19 cellular contexts compared by ENCODE assay signal in the genomic region with DNA sequence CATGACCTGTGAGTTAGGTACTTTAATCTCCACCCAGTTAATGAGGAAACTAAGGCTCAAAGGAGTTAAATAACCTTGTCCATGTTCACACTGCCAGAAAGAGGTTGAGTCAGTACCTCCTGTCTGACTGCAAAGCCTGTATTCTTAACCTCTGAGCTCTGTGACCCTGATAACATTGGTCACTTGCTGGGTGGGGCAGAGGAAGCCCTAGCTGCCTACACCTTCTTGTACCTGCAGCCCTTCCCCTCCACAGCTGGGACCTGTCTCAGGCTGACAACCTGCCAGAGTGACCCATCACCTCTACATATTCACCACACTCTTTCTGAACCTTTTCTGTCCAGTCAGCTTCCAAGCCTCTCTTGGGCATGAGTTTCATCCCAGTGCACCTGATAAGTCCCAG.
DNase-seq lines count a peak whose midpoint lies in the region; ATAC-seq, FAIRE-seq and TF ChIP-seq lines count a peak whose summit lies in the region.
"Had no signal": no experiment of that assay in that cellular context is flagged by ENCODE, and none has a peak within 500 bp of the region (broad histone marks: within the 10 kb centered on the region; RNA-seq: fewer than 3 reads in every experiment).

No MANE protein-coding gene starts in this region.

- H3K4me3 Mint-ChIP-seq in Calu3 (ENCODE audit: low read depth, unreplicated experiment) = no peak overlapping the region
- H3K4me3 Mint-ChIP-seq: B cell; CD4-positive, CD25-positive, alpha-beta regulatory T cell had no signal

- no peaks in the 10 kb centered on the region for H3K27me3 Mint-ChIP-seq in Calu3 (ENCODE audit: unreplicated experiment)
- H3K27me3 Mint-ChIP-seq: B cell; CD4-positive, CD25-positive, alpha-beta regulatory T cell had no signal

- ATAC-seq in K562 (no peak), esophagus mucosa (peak; percentile 93), pancreas (peak; percentile 33 to 72 (median 47))
- ATAC-seq: HCT116, Right ventricle myocardium inferior had no signal

- H3K36me3 ChIP-seq in K562 (ENCODE audit: control insufficient read depth, insufficient read depth, low read length) (no peaks in the 10 kb centered on the region), pancreas (no peaks in the 10 kb centered on the region), spleen (no peaks in the 10 kb centered on the region)

- TF ChIP-seq EP300 in K562 (IDR thresholded peaks at IDR 0.05; ENCODE audit: low read length) = no peak

- H4K20me1 ChIP-seq in K562 (replicated peaks; ENCODE audit: control insufficient read depth, insufficient read depth, low read length) = no peaks in the 10 kb centered on the region

- no peak overlapping the region for H2AFZ ChIP-seq in K562 (ENCODE audit: low read depth, low read length)

- CTCF ChIA-PET in Calu3 (lab: Charles Lee) = interaction anchor here (0.6 to 1.3 kb wide), 3 partner anchors 24 to 137 kb away, joined by 3 to 4 read pairs (median 4); no protein-coding TSS in a partner anchor
- CTCF ChIA-PET in K562 (lab: Yijun Ruan, JAX; ENCODE audit: low intra/inter-chr PET ratio) = no interaction called here

- no peak overlapping the region; a peak in 1 of 4 replicates for H3K9ac ChIP-seq in K562 (ENCODE audit: insufficient read depth in 1 of 2, low read depth in 2 of 2, low read length in 2 of 2)

- H3K4me1 ChIP-seq in K562 (replicated peaks in 1 of 2; ENCODE audit: control insufficient read depth in 2 of 2, insufficient read depth in 2 of 2, low read length in 2 of 2) (no peaks in the 10 kb centered on the region; a peak in 2 of 5 replicates), pancreas (peaks cover 0 to 14% (median 7%) of the 10 kb centered on the region in 3 donors), spleen (peaks cover 0 to 26% (median 21%) of the 10 kb centered on the region in 6 donors)

- TF ChIP-seq POLR2A in K562 (conservative IDR thresholded peaks at IDR 0.05) (no peak), spleen (IDR thresholded peaks at IDR 0.05) (no peak)

- H3K9me3 ChIP-seq in K562 (replicated peaks; ENCODE audit: control insufficient read depth, insufficient read depth, low read depth, low read length) (no peaks in the 10 kb centered on the region), pancreas (no peaks in the 10 kb centered on the region), spleen (no peaks in the 10 kb centered on the region)

- no TSS peak for BruUV-seq in Calu3 (replicated peaks; lab: Mats Ljungman, UMichigan)
- BruUV-seq in K562 (replicated peaks; lab: Mats Ljungman, UMichigan) = no TSS peak

- H3K4me3 ChIP-seq in K562 (no peak overlapping the region), pancreas (no peak overlapping the region), spleen (no peak overlapping the region)

- H3K79me2 ChIP-seq in K562 (ENCODE audit: control insufficient read depth, insufficient read depth, low read length) = no peaks in the 10 kb centered on the region

- in situ Hi-C loops in K562 (cut with MboI) = no loop called here

- no peaks in the 10 kb centered on the region for H3K36me3 Mint-ChIP-seq in Calu3 (ENCODE audit: insufficient read depth, unreplicated experiment)
- H3K36me3 Mint-ChIP-seq: CD4-positive, CD25-positive, alpha-beta regulatory T cell had no signal

- FAIRE-seq in K562 (lab: Jason Lieb, UNC) = no peak
- no peak for FAIRE-seq in pancreas (lab: Jason Lieb, UNC)
- FAIRE-seq: G401.6 had no signal

- intact Hi-C loops in Calu3 (cut with micrococcal nuclease; ENCODE audit: unreplicated experiment) = no loop called here
- intact Hi-C loops in K562 (cut with micrococcal nuclease) = no loop called here
- intact Hi-C loops in pancreas (cut with DNase I) = no loop called here
- intact Hi-C loops in spleen (cut with DNase I; ENCODE audit: low total_unique reads) = no loop called here

- DNase-seq in Calu3 (peak; percentile 18), K562 (ENCODE audit: extremely low read depth in 1 of 4, low spot score in 3 of 4) (no peak), pancreas (peak in 1 of 6 donors; percentile 34), spleen (no peak), globus pallidus (ENCODE audit: low spot score) (no peak), NCI-H82 treated with DMSO at 0.1 percent for 48 hours (lab: John Stamatoyannopoulos, UW; ENCODE audit: unreplicated experiment) (no peak), NCI-H2171 treated with DMSO at 0.1 percent for 48 hours (lab: John Stamatoyannopoulos, UW) (no peak)
- DNase-seq: 8988T; CD4-positive, CD25-positive, alpha-beta regulatory T cell; GOT3; NCI-H1694 treated with DMSO at 0.1 percent for 48 hours; NCI-H2107; NCI-H2227 treated with DMSO at 0.1 percent for 48 hours; NCI-H524 treated with DMSO at 0.1 percent for 48 hours had no signal

- no peak overlapping the region for H3K27ac ChIP-seq in K562 (ENCODE audit: extremely low read depth, low read depth, low read length)
- H3K27ac ChIP-seq in pancreas = peak overlapping the region in 1 of 4 donors; percentile 52
- H3K27ac ChIP-seq in spleen = no peak overlapping the region

- no peaks in the 10 kb centered on the region for H3K9me3 Mint-ChIP-seq in Calu3 (ENCODE audit: low read depth, unreplicated experiment)
- H3K9me3 Mint-ChIP-seq: CD4-positive, CD25-positive, alpha-beta regulatory T cell had no signal

- H3K4me1 Mint-ChIP-seq in Calu3 (ENCODE audit: low read depth, unreplicated experiment) = peaks cover 56% of the 10 kb centered on the region

- no peak overlapping the region for H3K4me2 ChIP-seq in K562 (ENCODE audit: insufficient read depth, low read length)

- no peak for TF ChIP-seq RAD21 in K562 (CRISPR knock-in tag; conservative IDR thresholded peaks at IDR 0.05 in 1 of 2, IDR thresholded peaks at IDR 0.05 in 1 of 2)

- no peaks in the 10 kb centered on the region for H3K27me3 ChIP-seq in K562 (ENCODE audit: control insufficient read depth in 2 of 2, insufficient read depth in 2 of 2, low read length in 2 of 2)
- no peaks in the 10 kb centered on the region for H3K27me3 ChIP-seq in pancreas
- no peaks in the 10 kb centered on the region for H3K27me3 ChIP-seq in spleen (replicated peaks in 1 of 7)

- H3K9me1 ChIP-seq in K562 (ENCODE audit: control insufficient read depth, insufficient read depth, low read length) = no peaks in the 10 kb centered on the region

- POLR2A ChIA-PET in K562 (lab: Yijun Ruan, JAX) = interaction anchor here (0.6 to 1.3 kb wide), 3 partner anchors 14 to 222 kb away, joined by 3 read pairs; no protein-coding TSS in a partner anchor

- no peak for TF ChIP-seq CTCF in Calu3 (IDR thresholded peaks at IDR 0.05; ENCODE audit: unreplicated experiment)
- no peak for TF ChIP-seq CTCF in K562 (IDR thresholded peaks at IDR 0.05 in 2 of 3, conservative IDR thresholded peaks at IDR 0.05 in 1 of 3; ENCODE audit: insufficient read depth in 2 of 3, low read depth in 1 of 3, low read length in 3 of 3)
- TF ChIP-seq CTCF in pancreas (IDR thresholded peaks at IDR 0.05) = no peak
- TF ChIP-seq CTCF in spleen (IDR thresholded peaks at IDR 0.05 in 8 of 11, conservative IDR thresholded peaks at IDR 0.05 in 3 of 11) = no peak

- H3K27ac Mint-ChIP-seq in Calu3 (ENCODE audit: unreplicated experiment) = no peak overlapping the region
- H3K27ac Mint-ChIP-seq: B cell; CD4-positive, CD25-positive, alpha-beta regulatory T cell had no signal

TF ChIP-seq in K562, 482 proteins besides CTCF, POLR2A, EP300 and RAD21:
- TF ChIP-seq ZNF316 (IDR thresholded peaks at IDR 0.05) = peak; percentile 9; the same call in 1 of the 2 replicates
- TF ChIP-seq ZNF133 (CRISPR knock-in tag; IDR thresholded peaks at IDR 0.05) = no peak
